ENCODE assay signal across 1 cellular context in genomic region chr7:92621026-92621540, GRCh38.
TF ChIP-seq lines count a peak whose summit lies in the region.

No MANE protein-coding gene starts in this region.

TF ChIP-seq in SK-N-SH, 30 proteins besides CTCF, POLR2A, EP300 and RAD21 (continued from another document):
- TF ChIP-seq, protein P1, sequence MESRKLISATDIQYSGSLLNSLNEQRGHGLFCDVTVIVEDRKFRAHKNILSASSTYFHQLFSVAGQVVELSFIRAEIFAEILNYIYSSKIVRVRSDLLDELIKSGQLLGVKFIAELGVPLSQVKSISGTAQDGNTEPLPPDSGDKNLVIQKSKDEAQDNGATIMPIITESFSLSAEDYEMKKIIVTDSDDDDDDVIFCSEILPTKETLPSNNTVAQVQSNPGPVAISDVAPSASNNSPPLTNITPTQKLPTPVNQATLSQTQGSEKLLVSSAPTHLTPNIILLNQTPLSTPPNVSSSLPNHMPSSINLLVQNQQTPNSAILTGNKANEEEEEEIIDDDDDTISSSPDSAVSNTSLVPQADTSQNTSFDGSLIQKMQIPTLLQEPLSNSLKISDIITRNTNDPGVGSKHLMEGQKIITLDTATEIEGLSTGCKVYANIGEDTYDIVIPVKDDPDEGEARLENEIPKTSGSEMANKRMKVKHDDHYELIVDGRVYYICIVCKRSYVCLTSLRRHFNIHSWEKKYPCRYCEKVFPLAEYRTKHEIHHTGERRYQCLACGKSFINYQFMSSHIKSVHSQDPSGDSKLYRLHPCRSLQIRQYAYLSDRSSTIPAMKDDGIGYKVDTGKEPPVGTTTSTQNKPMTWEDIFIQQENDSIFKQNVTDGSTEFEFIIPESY (IDR thresholded peaks at IDR 0.05; ENCODE audit: borderline replicate concordance, low read depth), result no peak; the same call in 1 of the 2 replicates
- TF ChIP-seq SIN3A (IDR thresholded peaks at IDR 0.05; ENCODE audit: borderline replicate concordance, low read depth, low read length), result no peak; the same call in 1 of the 2 replicates
- peak; percentile 96 for TF ChIP-seq NFIC (IDR thresholded peaks at IDR 0.05; ENCODE audit: borderline replicate concordance)
- peak; percentile 58; the same call in 1 of the 2 replicates for TF ChIP-seq RCOR1 (IDR thresholded peaks at IDR 0.05; ENCODE audit: low read length)
- 0 out of 2 replicates have a peak, but pooled peaks have one; percentile 62 for TF ChIP-seq RXRA (IDR thresholded peaks at IDR 0.05; ENCODE audit: borderline replicate concordance, low read depth)
- peak; percentile 71; the same call in 1 of the 2 replicates for TF ChIP-seq POLR2AphosphoS5 (IDR thresholded peaks at IDR 0.05; ENCODE audit: low read depth, low read length)
- TF ChIP-seq, protein P2, sequence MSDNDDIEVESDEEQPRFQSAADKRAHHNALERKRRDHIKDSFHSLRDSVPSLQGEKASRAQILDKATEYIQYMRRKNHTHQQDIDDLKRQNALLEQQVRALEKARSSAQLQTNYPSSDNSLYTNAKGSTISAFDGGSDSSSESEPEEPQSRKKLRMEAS (IDR thresholded peaks at IDR 0.05; ENCODE audit: low read depth), result peak; percentile 69
- TF ChIP-seq FOXM1 (IDR thresholded peaks at IDR 0.05; ENCODE audit: low read depth), result 0 out of 2 replicates have a peak, but pooled peaks have one; percentile 22
- peak; percentile 95 for TF ChIP-seq SMC3 (IDR thresholded peaks at IDR 0.05; ENCODE audit: low read depth, low read length)
- TF ChIP-seq FOSL2 (IDR thresholded peaks at IDR 0.05; ENCODE audit: borderline replicate concordance, low read depth), result peak; percentile 45; the same call in 1 of the 2 replicates
